10 cellular contexts compared by ENCODE assay signal in genomic region chr3:134375542-134376384, GRCh38. TPM values are rescaled to one million over a fixed set of nuclear protein-coding genes. Genes with fewer than 3 reads are reported as not detected.
DNase-seq lines count a peak whose midpoint lies in the region; ATAC-seq and TF ChIP-seq lines count a peak whose summit lies in the region.
"Had no signal": no experiment of that assay in that cellular context is flagged by ENCODE, and none has a peak within 500 bp of the region (broad histone marks: within the 10 kb centered on the region; RNA-seq: fewer than 3 reads in every experiment).

No MANE protein-coding gene starts in this region.

- DNase-seq in activated CD4-positive, alpha-beta T cell treated with anti-CD3 and anti-CD28 coated beads, Interleukin-2, amount 10 ng/mL, durations not matched to agents 24 days and 14 days = no peak
- no peak for DNase-seq in activated CD4-positive, alpha-beta T cell treated with anti-CD3 and anti-CD28 coated beads for 1 hour
- DNase-seq in lung (ENCODE audit: low spot score) (no peak), hypothalamus (lab: John Stamatoyannopoulos, UW) (no peak)
- DNase-seq in activated T-cell treated with anti-CD3 and anti-CD28 coated beads, Interleukin-2, amount 50 U/mL, for 48 hours = no peak
- DNase-seq: stimulated activated CD4-positive, alpha-beta T cell treated with anti-CD3 and anti-CD28 coated beads, Interleukin-4, amount 100 ng/mL, for 24 hours had no signal

- peaks cover 52% of the 10 kb centered on the region for H3K27me3 Mint-ChIP-seq in activated CD4-positive, alpha-beta T cell treated with anti-CD3 and anti-CD28 coated beads, Interleukin-2, amount 10 ng/mL, durations not matched to agents 24 days and 14 days

- H3K27ac ChIP-seq in cingulate gyrus (ENCODE audit: low read depth, low read length) = peak overlapping the region; percentile 99
- H3K27ac ChIP-seq in lung (ENCODE audit: low read depth in 1 of 2, low read length in 1 of 2) = peak overlapping the region; percentile 65 to 99
- peak overlapping the region; percentile 99 for H3K27ac ChIP-seq in temporal lobe (ENCODE audit: low read depth, low read length)

- H3K27me3 ChIP-seq in lung (ENCODE audit: control insufficient read depth, insufficient read depth) = no peaks in the 10 kb centered on the region
- H3K27me3 ChIP-seq: cardiac muscle cell had no signal

- H3K9me3 ChIP-seq in lung (ENCODE audit: control insufficient read depth in 2 of 2, insufficient read depth in 1 of 2, low read length in 1 of 2) = no peaks in the 10 kb centered on the region

- TF ChIP-seq CTCF in lung (IDR thresholded peaks at IDR 0.05; ENCODE audit: control extremely low read depth, extremely low read depth) = no peak

- H3K27ac Mint-ChIP-seq in activated CD4-positive, alpha-beta T cell treated with anti-CD3 and anti-CD28 coated beads, Interleukin-2, amount 10 ng/mL, durations not matched to agents 24 days and 14 days = no peak overlapping the region

- no peak overlapping the region for H3K4me3 ChIP-seq in lung

- peaks cover 5 to 23% of the 10 kb centered on the region in 2 donors for H3K4me1 ChIP-seq in lung (ENCODE audit: control insufficient read depth in 2 of 2, insufficient read depth in 2 of 2, low read length in 2 of 2)

- intact Hi-C loops in activated CD4-positive, alpha-beta T cell treated with anti-CD3 and anti-CD28 coated beads, Interleukin-2, amount 10 ng/mL, durations not matched to agents 24 days and 14 days (cut with micrococcal nuclease) = loop anchor here (5.0 kb wide), 1 partner anchor 803 kb away; the partner anchor contains the start of gene CDV3

- peak overlapping the region; percentile 75 for H3K4me3 Mint-ChIP-seq in activated CD4-positive, alpha-beta T cell treated with anti-CD3 and anti-CD28 coated beads, Interleukin-2, amount 10 ng/mL, durations not matched to agents 24 days and 14 days

- 73 to 87% methylated on average over 8 of the region's 8 CpGs for WGBS in lung, 2 donors

- H3K36me3 ChIP-seq in lung (ENCODE audit: control insufficient read depth in 2 of 2, insufficient read depth in 2 of 2, low read length in 2 of 2) = peaks cover under 1 to 6% of the 10 kb centered on the region in 2 donors

- no peak for ATAC-seq in lung (ENCODE audit: insufficient read depth, low FRiP score)
- no peak for ATAC-seq in GM18511 (IDR thresholded peaks at IDR 0.05; ENCODE audit: unreplicated experiment)

- H3K9me3 Mint-ChIP-seq in activated CD4-positive, alpha-beta T cell treated with anti-CD3 and anti-CD28 coated beads, Interleukin-2, amount 10 ng/mL, durations not matched to agents 24 days and 14 days = no peaks in the 10 kb centered on the region

- H3K4me1 Mint-ChIP-seq in activated CD4-positive, alpha-beta T cell treated with anti-CD3 and anti-CD28 coated beads, Interleukin-2, amount 10 ng/mL, durations not matched to agents 24 days and 14 days = peaks cover 5% of the 10 kb centered on the region

- H3K36me3 Mint-ChIP-seq in activated CD4-positive, alpha-beta T cell treated with anti-CD3 and anti-CD28 coated beads, Interleukin-2, amount 10 ng/mL, durations not matched to agents 24 days and 14 days (ENCODE audit: low read depth) = no peaks in the 10 kb centered on the region

RNA-seq across cellular contexts. Expression of gene AMOTL2, which starts 1.5 kb away (rescaled TPM):
- total RNA-seq in activated CD4-positive, alpha-beta T cell treated with anti-CD3 and anti-CD28 coated beads, Interleukin-2, amount 10 ng/mL, durations not matched to agents 24 days and 14 days = not detected in 2 replicates
- 100 to 1,000 TPM; 122 to 129 TPM for total RNA-seq in lung
- polyA plus RNA-seq in lung = 10 to 100 TPM; 27.4 to 30.1 TPM
- total RNA-seq in temporal lobe = 46.5 TPM

Comparison
In these comparisons a context has a peak if more than half of its experiments do, and no peak if none do; other contexts are left out.
1. RNA of gene AMOTL2, which starts 1.5 kb away (total RNA-seq): 122 to 129 TPM in lung and 46.5 TPM in temporal lobe (single experiment); not detected in activated CD4-positive, alpha-beta T cell treated with anti-CD3 and anti-CD28 coated beads, Interleukin-2, amount 10 ng/mL, durations not matched to agents 24 days and 14 days; every median in the first group is over 10 times any median in the second.
2. Peak in every context shown above with its lines, with median percentiles within 50 percentile points of each other: H3K27ac ChIP-seq.